ENCODE assay signal across 8 cellular contexts in the genomic region with DNA sequence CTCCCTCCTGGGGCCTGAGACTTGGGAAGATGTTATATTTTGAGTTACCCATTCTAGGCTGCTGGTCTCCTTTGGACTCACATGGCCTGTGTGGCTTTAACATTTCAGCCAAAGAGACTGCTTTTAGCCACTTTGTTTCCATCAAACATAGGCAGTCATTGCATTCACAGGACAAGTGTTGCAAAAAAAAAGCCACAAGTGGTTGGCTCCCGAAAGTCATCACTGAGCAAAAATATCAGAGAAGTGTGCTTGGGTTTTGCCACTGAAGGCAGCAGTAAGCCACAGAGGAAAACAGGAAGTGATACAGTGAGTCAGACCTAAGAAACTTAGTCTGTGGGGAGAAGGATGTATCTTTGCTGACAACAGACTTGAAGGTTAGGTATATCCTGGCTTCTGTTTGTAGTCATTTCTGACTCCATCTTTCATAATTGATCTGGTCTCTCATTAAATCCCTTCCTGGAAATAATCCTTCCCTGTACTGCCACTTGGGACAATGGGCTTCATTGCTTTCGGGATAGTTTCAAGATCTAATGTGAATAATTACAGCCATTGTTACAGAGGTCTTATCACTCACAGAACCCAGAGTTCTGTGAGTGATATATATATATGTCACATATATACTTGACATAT.
DNase-seq lines count a peak whose midpoint lies in the region; ATAC-seq and TF ChIP-seq lines count a peak whose summit lies in the region.

No MANE protein-coding gene starts in this region.

- H3K4me3 Mint-ChIP-seq in endothelial cell (ENCODE audit: unreplicated experiment) (no peak overlapping the region), type B pancreatic cell (no peak overlapping the region)

- peaks cover 4% of the 10 kb centered on the region for H3K4me1 Mint-ChIP-seq in endothelial cell (ENCODE audit: unreplicated experiment)
- H3K4me1 Mint-ChIP-seq in type B pancreatic cell (ENCODE audit: unreplicated experiment) = no peaks in the 10 kb centered on the region

- H3K27ac Mint-ChIP-seq in endothelial cell (ENCODE audit: unreplicated experiment) (peak overlapping the region; percentile 85), type B pancreatic cell (no peak overlapping the region)

- H3K9me3 Mint-ChIP-seq in endothelial cell (ENCODE audit: unreplicated experiment) (no peaks in the 10 kb centered on the region), type B pancreatic cell (no peaks in the 10 kb centered on the region)

- DNase-seq in Daoy (ENCODE audit: low read depth) (peak; percentile 71), endothelial cell (ENCODE audit: low spot score) (no peak), pulmonary artery endothelial cell (ENCODE audit: low read depth, low spot score) (peak; percentile 50), type B pancreatic cell (ENCODE audit: extremely low spot score, unreplicated experiment) (no peak), DMS114 treated with DMSO at 0.1 percent for 48 hours (lab: John Stamatoyannopoulos, UW; ENCODE audit: unreplicated experiment) (no peak)
- DNase-seq in activated CD4-positive, CD25-positive, alpha-beta regulatory T cell treated with anti-CD3 and anti-CD28 coated beads, Interleukin-2, amount 50 U/mL, for 72 hours = peak; percentile 40

- TF ChIP-seq EP300 in Ishikawa (IDR thresholded peaks at IDR 0.05; ENCODE audit: borderline replicate concordance) = no peak

- peak; percentile 99 for ATAC-seq in GM21529 (IDR thresholded peaks at IDR 0.05; ENCODE audit: unreplicated experiment)

- H3K36me3 Mint-ChIP-seq in endothelial cell (ENCODE audit: low read depth, unreplicated experiment) (no peaks in the 10 kb centered on the region), type B pancreatic cell (no peaks in the 10 kb centered on the region)

- H3K27me3 Mint-ChIP-seq in endothelial cell (ENCODE audit: unreplicated experiment) (no peaks in the 10 kb centered on the region), type B pancreatic cell (no peaks in the 10 kb centered on the region)

- TF ChIP-seq RAD21 in Ishikawa (IDR thresholded peaks at IDR 0.05; ENCODE audit: low read depth) = peak; percentile 15; the same call in 1 of the 2 replicates

- TF ChIP-seq CTCF in endothelial cell (IDR thresholded peaks at IDR 0.05; ENCODE audit: unreplicated experiment) (no peak), type B pancreatic cell (conservative IDR thresholded peaks at IDR 0.05) (no peak)

TF ChIP-seq in Ishikawa, 13 proteins besides CTCF, POLR2A, EP300 and RAD21:
- TF ChIP-seq FOXM1 (IDR thresholded peaks at IDR 0.05; ENCODE audit: borderline replicate concordance, low read depth) = no peak
- TF ChIP-seq, protein P1, sequence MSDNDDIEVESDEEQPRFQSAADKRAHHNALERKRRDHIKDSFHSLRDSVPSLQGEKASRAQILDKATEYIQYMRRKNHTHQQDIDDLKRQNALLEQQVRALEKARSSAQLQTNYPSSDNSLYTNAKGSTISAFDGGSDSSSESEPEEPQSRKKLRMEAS (IDR thresholded peaks at IDR 0.05) = no peak
- no peak for TF ChIP-seq NFIC (IDR thresholded peaks at IDR 0.05)

Comparison
In these comparisons a context has a peak if more than half of its experiments do, and no peak if none do; other contexts are left out.
1. DNase-seq: peak in Daoy (single experiment), activated CD4-positive, CD25-positive, alpha-beta regulatory T cell treated with anti-CD3 and anti-CD28 coated beads, Interleukin-2, amount 50 U/mL, for 72 hours (single experiment) and pulmonary artery endothelial cell (single experiment); none in endothelial cell (single experiment), type B pancreatic cell (single experiment) and DMS114 treated with DMSO at 0.1 percent for 48 hours (single experiment).